22 cellular contexts compared by ENCODE assay signal in the genomic region with DNA sequence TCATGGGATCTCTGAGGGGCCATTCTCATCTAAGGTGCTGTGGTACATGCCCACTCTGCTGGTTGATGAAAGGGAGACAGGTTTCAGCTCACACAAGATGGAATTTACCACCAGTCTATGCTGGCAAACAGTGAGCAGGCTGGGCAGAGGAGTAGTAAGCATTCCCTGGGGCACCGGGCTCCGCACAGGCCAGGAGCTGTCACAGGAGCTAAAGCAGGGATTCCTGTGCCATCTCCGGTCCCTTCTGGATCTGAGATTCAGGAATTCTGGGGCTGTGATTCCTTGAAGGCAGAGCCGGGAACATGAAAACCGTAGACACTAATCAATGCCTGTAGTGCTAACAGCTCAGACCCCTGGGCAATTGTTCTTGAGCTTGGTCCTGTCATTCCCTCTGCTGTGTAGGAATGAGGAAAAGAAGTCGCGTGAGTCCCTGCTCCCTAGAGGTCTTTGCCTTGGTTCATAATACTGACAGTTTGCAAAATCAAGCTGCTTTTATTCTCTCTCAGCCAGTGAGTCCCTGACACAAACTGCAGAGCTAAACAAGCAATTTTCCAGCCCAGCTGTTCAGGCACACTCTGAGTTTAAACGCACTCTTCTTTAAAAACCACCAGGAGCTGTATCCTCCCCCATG. TPM values are rescaled to one million over a fixed set of nuclear protein-coding genes. Genes with fewer than 3 reads are reported as not detected.
DNase-seq lines count a peak whose midpoint lies in the region; ATAC-seq and TF ChIP-seq lines count a peak whose summit lies in the region.
"Had no signal": no experiment of that assay in that cellular context is flagged by ENCODE, and none has a peak within 500 bp of the region (broad histone marks: within the 10 kb centered on the region; RNA-seq: fewer than 3 reads in every experiment).

No MANE protein-coding gene starts in this region.

- H3K4me3 Mint-ChIP-seq in activated naive CD4-positive, alpha-beta T cell treated with anti-CD3 and anti-CD28 coated beads, Interleukin-2, amount 50 U/mL, for 24 hours = no peak overlapping the region
- H3K4me3 Mint-ChIP-seq in endodermal cell = no peak overlapping the region

- H3K27ac ChIP-seq in endodermal cell (ENCODE audit: low read depth, low read length) (peak overlapping the region; percentile 8), thymus (ENCODE audit: low read depth) (peak overlapping the region; percentile 64)
- H3K27ac ChIP-seq: BLaER1 treated with 17β-estradiol and CSF1 and Interleukin-3, amounts not matched to agents 10 nM and 100 nM; GM23248; HL-60; KMS-11 had no signal

- no peak for DNase-seq in activated naive CD4-positive, alpha-beta T cell treated with Interleukin-2 at 50 U/mL for 16 hours
- peak; percentile 66 for DNase-seq in NCI-H1694 (lab: John Stamatoyannopoulos, UW)
- no peak for DNase-seq in endodermal cell
- DNase-seq in 8988T = no peak
- no peak for DNase-seq in Kasumi-1 (lab: John Stamatoyannopoulos, UW)
- DNase-seq: GF-D8, GM23248, HCEC 1CT, NCI-H1417 treated with DMSO at 0.1 percent for 48 hours, NCI-H2081 treated with DMSO at 0.1 percent for 48 hours, NCI-H345, NCI-H524 treated with DMSO at 0.1 percent for 48 hours, PC-3, RPMI8226, SHP77 treated with DMSO at 0.1 percent for 48 hours, SK-N-SH had no signal

- no peaks in the 10 kb centered on the region for H3K36me3 ChIP-seq in endodermal cell (ENCODE audit: control insufficient read depth, insufficient read depth, low read length)
- peaks cover 34% of the 10 kb centered on the region for H3K36me3 ChIP-seq in thymus (ENCODE audit: control insufficient read depth, insufficient read depth)

- H3K4me1 Mint-ChIP-seq in activated naive CD4-positive, alpha-beta T cell treated with anti-CD3 and anti-CD28 coated beads, Interleukin-2, amount 50 U/mL, for 24 hours = peaks cover 25% of the 10 kb centered on the region
- H3K4me1 Mint-ChIP-seq in endodermal cell = peaks cover 37% of the 10 kb centered on the region

- H3K27me3 ChIP-seq in endodermal cell (ENCODE audit: control insufficient read depth, insufficient read depth, low read length, poor library complexity, severe bottlenecking) (no peaks in the 10 kb centered on the region), thymus (ENCODE audit: control insufficient read depth, insufficient read depth) (no peaks in the 10 kb centered on the region)
- H3K27me3 ChIP-seq: BLaER1 treated with 17β-estradiol and CSF1 and Interleukin-3, amounts not matched to agents 10 nM and 100 nM had no signal

- H3K36me3 Mint-ChIP-seq in activated naive CD4-positive, alpha-beta T cell treated with anti-CD3 and anti-CD28 coated beads, Interleukin-2, amount 50 U/mL, for 24 hours = peaks cover 15% of the 10 kb centered on the region
- peaks cover 10% of the 10 kb centered on the region for H3K36me3 Mint-ChIP-seq in endodermal cell (ENCODE audit: low read depth)

- ATAC-seq in GM18861 (IDR thresholded peaks at IDR 0.05; ENCODE audit: unreplicated experiment) = no peak
- ATAC-seq: PC-3 had no signal

- H3K27me3 Mint-ChIP-seq in activated naive CD4-positive, alpha-beta T cell treated with anti-CD3 and anti-CD28 coated beads, Interleukin-2, amount 50 U/mL, for 24 hours = no peaks in the 10 kb centered on the region
- H3K27me3 Mint-ChIP-seq in endodermal cell (ENCODE audit: insufficient read depth) = peaks cover 4% of the 10 kb centered on the region

- 86 to 91% methylated on average over 6 to 8 of the region's 8 CpGs for WGBS in endodermal cell (ENCODE audit: insufficient coverage in 1 of 2, insufficient read length in 1 of 2), 2 experiments
- 84% methylated on average over 8 of the region's 8 CpGs for WGBS in thymus

- peaks cover under 1% of the 10 kb centered on the region for H3K4me1 ChIP-seq in endodermal cell (ENCODE audit: control insufficient read depth, insufficient read depth, low read length)
- H3K4me1 ChIP-seq in thymus (ENCODE audit: control insufficient read depth, insufficient read depth, low read length) = peaks cover 44% of the 10 kb centered on the region

- H3K4me3 ChIP-seq in endodermal cell (ENCODE audit: low read length) (no peak overlapping the region), thymus (ENCODE audit: low read length) (no peak overlapping the region)
- H3K4me3 ChIP-seq: BLaER1 treated with 17β-estradiol and CSF1 and Interleukin-3, amounts not matched to agents 10 nM and 100 nM; GM23248 had no signal

- no peaks in the 10 kb centered on the region for H3K9me3 Mint-ChIP-seq in activated naive CD4-positive, alpha-beta T cell treated with anti-CD3 and anti-CD28 coated beads, Interleukin-2, amount 50 U/mL, for 24 hours
- H3K9me3 Mint-ChIP-seq in endodermal cell = no peaks in the 10 kb centered on the region

- no peak overlapping the region for H3K9ac ChIP-seq in endodermal cell (ENCODE audit: extremely low read depth, low read length, poor library complexity, severe bottlenecking)
- H3K9ac ChIP-seq: GM23248, KMS-11, SK-N-SH had no signal

- no peak for TF ChIP-seq CTCF in endodermal cell (conservative IDR thresholded peaks at IDR 0.05)

- H3K27ac Mint-ChIP-seq in activated naive CD4-positive, alpha-beta T cell treated with anti-CD3 and anti-CD28 coated beads, Interleukin-2, amount 50 U/mL, for 24 hours = peak overlapping the region; percentile 73
- H3K27ac Mint-ChIP-seq in endodermal cell = no peak overlapping the region

- H3K9me3 ChIP-seq in endodermal cell (ENCODE audit: control insufficient read depth, low read length) (no peaks in the 10 kb centered on the region), thymus (ENCODE audit: control insufficient read depth) (no peaks in the 10 kb centered on the region)
- H3K9me3 ChIP-seq: BLaER1 treated with 17β-estradiol and CSF1 and Interleukin-3, amounts not matched to agents 10 nM and 100 nM; SK-N-SH had no signal

RNA-seq across cellular contexts. Expression of a gene that starts 52.5 kb away (rescaled TPM):
- total RNA-seq in endodermal cell = 100 to 1,000 TPM in 1 of 2 donors, 10 to 100 TPM in 1; 65.5 to 161 TPM
- polyA plus RNA-seq in endodermal cell (2013, experiment 1 of 2) = 21.0 TPM
- 23.6 TPM for polyA plus RNA-seq in endodermal cell (2013, experiment 2 of 2)
- 41.0 TPM for polyA plus RNA-seq in thymus
